Comparison of ENCODE assay signal across 2 cellular contexts in the genomic region with DNA sequence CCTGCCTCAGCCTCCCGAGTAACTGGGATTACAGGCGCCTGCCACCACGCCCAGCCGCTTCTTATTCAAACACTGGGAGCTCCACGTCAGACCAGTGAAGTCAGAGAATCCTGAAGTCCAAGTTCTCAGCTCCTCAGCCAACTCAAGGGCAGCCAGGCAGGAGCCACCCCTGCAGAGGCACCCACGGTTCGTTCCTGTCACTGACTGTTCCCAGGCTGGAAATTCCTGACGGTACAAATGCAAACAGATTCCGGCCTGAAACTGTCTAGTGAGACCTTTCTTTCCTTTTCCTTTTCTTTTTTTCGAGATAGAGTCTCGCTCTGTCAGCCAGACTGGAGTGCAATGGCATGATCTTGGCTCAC.
TF ChIP-seq lines count a peak whose summit lies in the region.

No MANE protein-coding gene starts in this region.

TF ChIP-seq in SK-N-SH, 30 proteins besides CTCF, POLR2A, EP300 and RAD21 (continued from another document):
- TF ChIP-seq, protein P1, sequence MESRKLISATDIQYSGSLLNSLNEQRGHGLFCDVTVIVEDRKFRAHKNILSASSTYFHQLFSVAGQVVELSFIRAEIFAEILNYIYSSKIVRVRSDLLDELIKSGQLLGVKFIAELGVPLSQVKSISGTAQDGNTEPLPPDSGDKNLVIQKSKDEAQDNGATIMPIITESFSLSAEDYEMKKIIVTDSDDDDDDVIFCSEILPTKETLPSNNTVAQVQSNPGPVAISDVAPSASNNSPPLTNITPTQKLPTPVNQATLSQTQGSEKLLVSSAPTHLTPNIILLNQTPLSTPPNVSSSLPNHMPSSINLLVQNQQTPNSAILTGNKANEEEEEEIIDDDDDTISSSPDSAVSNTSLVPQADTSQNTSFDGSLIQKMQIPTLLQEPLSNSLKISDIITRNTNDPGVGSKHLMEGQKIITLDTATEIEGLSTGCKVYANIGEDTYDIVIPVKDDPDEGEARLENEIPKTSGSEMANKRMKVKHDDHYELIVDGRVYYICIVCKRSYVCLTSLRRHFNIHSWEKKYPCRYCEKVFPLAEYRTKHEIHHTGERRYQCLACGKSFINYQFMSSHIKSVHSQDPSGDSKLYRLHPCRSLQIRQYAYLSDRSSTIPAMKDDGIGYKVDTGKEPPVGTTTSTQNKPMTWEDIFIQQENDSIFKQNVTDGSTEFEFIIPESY (IDR thresholded peaks at IDR 0.05; ENCODE audit: borderline replicate concordance, low read depth): no peak
- no peak for TF ChIP-seq NFIC (IDR thresholded peaks at IDR 0.05; ENCODE audit: borderline replicate concordance)

TF ChIP-seq in SK-N-SH treated with all-trans-retinoic acid at 6 μM for 48 hours, 23 proteins besides CTCF, POLR2A, EP300 and RAD21 (continued from another document):
- TF ChIP-seq ZNF565 (CRISPR knock-in tag; conservative IDR thresholded peaks at IDR 0.05; ENCODE audit: low read depth) (no peak), ZFP30 (CRISPR knock-in tag; IDR thresholded peaks at IDR 0.05) (no peak), OSR1 (CRISPR knock-in tag; IDR thresholded peaks at IDR 0.05) (no peak), BACH2 (CRISPR knock-in tag; IDR thresholded peaks at IDR 0.05; ENCODE audit: borderline replicate concordance) (no peak), ISL1 (CRISPR knock-in tag; IDR thresholded peaks at IDR 0.05) (no peak), ARNTL (CRISPR knock-in tag; IDR thresholded peaks at IDR 0.05; ENCODE audit: borderline replicate concordance, low read depth) (no peak), RARB (CRISPR knock-in tag; IDR thresholded peaks at IDR 0.05) (no peak)
- TF ChIP-seq, protein P2, sequence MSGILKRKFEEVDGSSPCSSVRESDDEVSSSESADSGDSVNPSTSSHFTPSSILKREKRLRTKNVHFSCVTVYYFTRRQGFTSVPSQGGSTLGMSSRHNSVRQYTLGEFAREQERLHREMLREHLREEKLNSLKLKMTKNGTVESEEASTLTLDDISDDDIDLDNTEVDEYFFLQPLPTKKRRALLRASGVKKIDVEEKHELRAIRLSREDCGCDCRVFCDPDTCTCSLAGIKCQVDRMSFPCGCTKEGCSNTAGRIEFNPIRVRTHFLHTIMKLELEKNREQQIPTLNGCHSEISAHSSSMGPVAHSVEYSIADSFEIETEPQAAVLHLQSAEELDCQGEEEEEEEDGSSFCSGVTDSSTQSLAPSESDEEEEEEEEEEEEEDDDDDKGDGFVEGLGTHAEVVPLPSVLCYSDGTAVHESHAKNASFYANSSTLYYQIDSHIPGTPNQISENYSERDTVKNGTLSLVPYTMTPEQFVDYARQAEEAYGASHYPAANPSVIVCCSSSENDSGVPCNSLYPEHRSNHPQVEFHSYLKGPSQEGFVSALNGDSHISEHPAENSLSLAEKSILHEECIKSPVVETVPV (CRISPR knock-in tag; IDR thresholded peaks at IDR 0.05): no peak
- TF ChIP-seq, protein P3, sequence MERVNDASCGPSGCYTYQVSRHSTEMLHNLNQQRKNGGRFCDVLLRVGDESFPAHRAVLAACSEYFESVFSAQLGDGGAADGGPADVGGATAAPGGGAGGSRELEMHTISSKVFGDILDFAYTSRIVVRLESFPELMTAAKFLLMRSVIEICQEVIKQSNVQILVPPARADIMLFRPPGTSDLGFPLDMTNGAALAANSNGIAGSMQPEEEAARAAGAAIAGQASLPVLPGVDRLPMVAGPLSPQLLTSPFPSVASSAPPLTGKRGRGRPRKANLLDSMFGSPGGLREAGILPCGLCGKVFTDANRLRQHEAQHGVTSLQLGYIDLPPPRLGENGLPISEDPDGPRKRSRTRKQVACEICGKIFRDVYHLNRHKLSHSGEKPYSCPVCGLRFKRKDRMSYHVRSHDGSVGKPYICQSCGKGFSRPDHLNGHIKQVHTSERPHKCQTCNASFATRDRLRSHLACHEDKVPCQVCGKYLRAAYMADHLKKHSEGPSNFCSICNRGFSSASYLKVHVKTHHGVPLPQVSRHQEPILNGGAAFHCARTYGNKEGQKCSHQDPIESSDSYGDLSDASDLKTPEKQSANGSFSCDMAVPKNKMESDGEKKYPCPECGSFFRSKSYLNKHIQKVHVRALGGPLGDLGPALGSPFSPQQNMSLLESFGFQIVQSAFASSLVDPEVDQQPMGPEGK (CRISPR knock-in tag; IDR thresholded peaks at IDR 0.05; ENCODE audit: borderline replicate concordance): no peak
